Comparison of ENCODE assay signal across 12 cellular contexts in the genomic region with DNA sequence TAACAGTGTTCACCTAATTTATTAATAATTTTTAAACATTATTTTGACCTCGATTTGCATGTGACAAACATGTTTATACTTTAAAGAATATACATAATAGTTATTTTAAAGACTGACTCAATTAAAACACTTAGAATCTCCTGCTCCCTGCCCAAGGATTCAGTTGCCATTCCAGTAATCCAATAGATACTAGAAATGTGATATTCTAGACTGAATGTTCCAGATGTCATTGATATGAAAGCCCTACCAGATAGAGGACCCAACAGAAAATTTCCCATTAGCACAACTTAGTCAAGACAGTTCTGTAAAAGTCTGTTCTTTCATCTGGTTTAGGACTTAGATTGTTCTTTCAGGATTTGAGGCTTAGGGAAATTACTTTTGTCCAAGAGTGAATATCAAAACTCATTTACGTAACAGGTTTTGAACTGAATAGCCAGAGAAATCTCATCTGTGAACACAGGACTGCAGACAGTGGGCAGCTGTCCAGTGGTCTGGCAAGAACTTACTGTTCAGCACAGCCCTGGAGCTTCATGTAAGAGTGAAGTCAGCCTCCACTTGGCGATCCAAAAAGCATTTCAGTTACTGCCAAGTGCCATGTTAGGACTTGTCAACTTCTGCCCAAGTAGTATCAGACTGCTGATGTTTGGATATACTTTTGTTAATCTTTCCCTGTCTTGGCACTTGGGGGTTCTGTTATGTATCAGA.
DNase-seq lines count a peak whose midpoint lies in the region; ATAC-seq and TF ChIP-seq lines count a peak whose summit lies in the region.
"Had no signal": no experiment of that assay in that cellular context is flagged by ENCODE, and none has a peak within 500 bp of the region (broad histone marks: within the 10 kb centered on the region; RNA-seq: fewer than 3 reads in every experiment).

No MANE protein-coding gene starts in this region.

- H3K36me3 ChIP-seq in psoas muscle (ENCODE audit: insufficient read depth in 1 of 2, low read depth in 1 of 2): peaks cover 0 to 5% of the 10 kb centered on the region in 2 donors
- no peaks in the 10 kb centered on the region for H3K36me3 ChIP-seq in effector memory CD4-positive, alpha-beta T cell (ENCODE audit: control insufficient read depth, insufficient read depth, low read length)
- H3K36me3 ChIP-seq in CD8-positive, alpha-beta T cell (ENCODE audit: insufficient read depth, low read length): no peaks in the 10 kb centered on the region

- peak overlapping the region; percentile 30 for H3K4me3 ChIP-seq in psoas muscle
- no peak overlapping the region for H3K4me3 ChIP-seq in effector memory CD4-positive, alpha-beta T cell (ENCODE audit: insufficient read depth, low read depth, low read length, poor library complexity, severe bottlenecking)
- H3K4me3 ChIP-seq in CD8-positive, alpha-beta T cell (ENCODE audit: low read depth, low read length): no peak overlapping the region
- H3K4me3 ChIP-seq: SK-N-MC had no signal

- H3K27me3 ChIP-seq in psoas muscle (ENCODE audit: insufficient read depth in 3 of 3, low read length in 2 of 3): no peaks in the 10 kb centered on the region
- H3K27me3 ChIP-seq in effector memory CD4-positive, alpha-beta T cell (replicated peaks; ENCODE audit: control insufficient read depth, insufficient read depth, low read length, poor library complexity, severe bottlenecking): no peaks in the 10 kb centered on the region
- no peaks in the 10 kb centered on the region for H3K27me3 ChIP-seq in CD8-positive, alpha-beta T cell (ENCODE audit: insufficient read depth, low read length)

- H3K27me3 Mint-ChIP-seq in brain (no peaks in the 10 kb centered on the region), progenitor cell of endocrine pancreas (no peaks in the 10 kb centered on the region)
- H3K27me3 Mint-ChIP-seq in CD8-positive, alpha-beta T cell (ENCODE audit: low read depth): peaks cover 3% of the 10 kb centered on the region
- H3K27me3 Mint-ChIP-seq: stimulated activated memory B cell treated with anti-CD40 and anti-IgM and Interleukin-4, amounts not matched to agents 10 μg/mL and 1 μg/mL and 100 μg/mL, for 72 hours had no signal

- H3K4me3 Mint-ChIP-seq in brain (peak overlapping the region in 1 of 5 experiments; percentile 59), progenitor cell of endocrine pancreas (ENCODE audit: low read depth) (no peak overlapping the region)
- no peak overlapping the region for H3K4me3 Mint-ChIP-seq in CD8-positive, alpha-beta T cell
- H3K4me3 Mint-ChIP-seq: CD14-positive monocyte; stimulated activated memory B cell treated with anti-CD40 and anti-IgM and Interleukin-4, amounts not matched to agents 10 μg/mL and 1 μg/mL and 100 μg/mL, for 72 hours had no signal

- peak overlapping the region; percentile 88 for H3K27ac ChIP-seq in psoas muscle
- H3K27ac ChIP-seq in effector memory CD4-positive, alpha-beta T cell (ENCODE audit: insufficient read depth, low read length, poor library complexity, severe bottlenecking): no peak overlapping the region
- no peak overlapping the region for H3K27ac ChIP-seq in CD8-positive, alpha-beta T cell (ENCODE audit: low read depth, low read length)
- H3K27ac ChIP-seq: SK-N-MC had no signal

- CTCF ChIA-PET in CD8-positive, alpha-beta T cell (lab: Charles Lee): no interaction called here

- TF ChIP-seq CTCF in brain (conservative IDR thresholded peaks at IDR 0.05) (no peak), psoas muscle (IDR thresholded peaks at IDR 0.05) (no peak), progenitor cell of endocrine pancreas (IDR thresholded peaks at IDR 0.05; ENCODE audit: unreplicated experiment) (no peak)
- TF ChIP-seq CTCF in CD8-positive, alpha-beta T cell (IDR thresholded peaks at IDR 0.05): no peak

- POLR2A ChIA-PET in CD8-positive, alpha-beta T cell (lab: Charles Lee): no interaction called here

- 24 to 35% (median 25%) methylated on average over 3 of the region's 3 CpGs for WGBS in psoas muscle, 3 donors

- peaks cover 67% of the 10 kb centered on the region for H3K4me1 ChIP-seq in psoas muscle
- no peaks in the 10 kb centered on the region for H3K4me1 ChIP-seq in effector memory CD4-positive, alpha-beta T cell (ENCODE audit: control insufficient read depth, insufficient read depth, low read length, poor library complexity, severe bottlenecking)
- no peaks in the 10 kb centered on the region for H3K4me1 ChIP-seq in CD8-positive, alpha-beta T cell (ENCODE audit: insufficient read depth, low read length)

- peaks cover 15% of the 10 kb centered on the region for H3K4me1 Mint-ChIP-seq in brain
- H3K4me1 Mint-ChIP-seq in progenitor cell of endocrine pancreas (ENCODE audit: low read depth): peaks cover 3% of the 10 kb centered on the region
- no peaks in the 10 kb centered on the region for H3K4me1 Mint-ChIP-seq in CD8-positive, alpha-beta T cell (ENCODE audit: low read depth)
- H3K4me1 Mint-ChIP-seq: stimulated activated memory B cell treated with anti-CD40 and anti-IgM and Interleukin-4, amounts not matched to agents 10 μg/mL and 1 μg/mL and 100 μg/mL, for 72 hours had no signal

- H3K9me3 Mint-ChIP-seq in brain (no peaks in the 10 kb centered on the region), progenitor cell of endocrine pancreas (ENCODE audit: low read depth) (no peaks in the 10 kb centered on the region)
- H3K9me3 Mint-ChIP-seq in CD8-positive, alpha-beta T cell: no peaks in the 10 kb centered on the region
- H3K9me3 Mint-ChIP-seq: CD14-positive monocyte; stimulated activated memory B cell treated with anti-CD40 and anti-IgM and Interleukin-4, amounts not matched to agents 10 μg/mL and 1 μg/mL and 100 μg/mL, for 72 hours had no signal

- DNase-seq in EH (ENCODE audit: low read depth) (peak; percentile 22), cardiac septum (ENCODE audit: low spot score) (peak; percentile 83), psoas muscle (peak; percentile 85 to 94), progenitor cell of endocrine pancreas (ENCODE audit: low spot score, unreplicated experiment) (no peak)
- no peak for DNase-seq in effector memory CD4-positive, alpha-beta T cell
- DNase-seq in CD8-positive, alpha-beta T cell: no peak
- DNase-seq: amniotic stem cell had no signal

- intact Hi-C loops in cardiac septum (cut with DNase I) (loop anchor here (5.0 kb wide), 1 partner anchor 79 kb away; the partner anchor contains the start of gene OSBPL6), psoas muscle (cut with DNase I) (loop anchor here in 1 of 2 donors (2.0 kb wide), 2 partner anchors 23 to 25 kb away; no protein-coding TSS in a partner anchor)
- intact Hi-C loops in CD8-positive, alpha-beta T cell (cut with DNase I, micrococcal nuclease): no loop called here

- no peaks in the 10 kb centered on the region for H3K9me3 ChIP-seq in psoas muscle
- no peaks in the 10 kb centered on the region for H3K9me3 ChIP-seq in effector memory CD4-positive, alpha-beta T cell (ENCODE audit: control insufficient read depth, low read length)
- H3K9me3 ChIP-seq in CD8-positive, alpha-beta T cell (ENCODE audit: low read length): no peaks in the 10 kb centered on the region

- peak; percentile 89 to 93 (median 93) for ATAC-seq in psoas muscle
- ATAC-seq in GM18861 (IDR thresholded peaks at IDR 0.05; ENCODE audit: unreplicated experiment): no peak
- ATAC-seq in CD8-positive, alpha-beta T cell: no peak
- ATAC-seq: stimulated activated memory B cell treated with anti-CD40 and anti-IgM and Interleukin-4, amounts not matched to agents 10 μg/mL and 1 μg/mL and 100 μg/mL, for 72 hours had no signal

- H3K36me3 Mint-ChIP-seq in brain (no peaks in the 10 kb centered on the region), progenitor cell of endocrine pancreas (ENCODE audit: insufficient read depth) (no peaks in the 10 kb centered on the region)
- H3K36me3 Mint-ChIP-seq in CD8-positive, alpha-beta T cell: no peaks in the 10 kb centered on the region
- H3K36me3 Mint-ChIP-seq: CD14-positive monocyte; stimulated activated memory B cell treated with anti-CD40 and anti-IgM and Interleukin-4, amounts not matched to agents 10 μg/mL and 1 μg/mL and 100 μg/mL, for 72 hours had no signal

- H3K27ac Mint-ChIP-seq in brain (peak overlapping the region in 4 of 5 experiments; percentile 4 to 92 (median 82)), progenitor cell of endocrine pancreas (no peak overlapping the region)
- H3K27ac Mint-ChIP-seq in CD8-positive, alpha-beta T cell: no peak overlapping the region
- H3K27ac Mint-ChIP-seq: CD14-positive monocyte; stimulated activated memory B cell treated with anti-CD40 and anti-IgM and Interleukin-4, amounts not matched to agents 10 μg/mL and 1 μg/mL and 100 μg/mL, for 72 hours had no signal

Comparison
In these comparisons a context has a peak if more than half of its experiments do, and no peak if none do; other contexts are left out.
1. DNase-seq: peak in EH (single experiment), cardiac septum (single experiment) and psoas muscle (2 of 2); none in progenitor cell of endocrine pancreas (single experiment), effector memory CD4-positive, alpha-beta T cell (0 of 3) and CD8-positive, alpha-beta T cell (0 of 7).
2. H3K27ac Mint-ChIP-seq: peak in brain (4 of 5); none in progenitor cell of endocrine pancreas (single experiment) and CD8-positive, alpha-beta T cell (single experiment).
3. ATAC-seq: peak in psoas muscle (4 of 4); none in GM18861 (single experiment) and CD8-positive, alpha-beta T cell (single experiment).